Comparison of ENCODE assay signal across 19 cellular contexts in genomic region chr21:28543975-28544374, GRCh38.
"Had no signal": no experiment of that assay in that cellular context is flagged by ENCODE, and none has a peak within 500 bp of the region (broad histone marks: within the 10 kb centered on the region; RNA-seq: fewer than 3 reads in every experiment).

No MANE protein-coding gene starts in this region.

- H3K27ac ChIP-seq: epithelial cell of prostate, left lung, neural progenitor cell, testis, transverse colon had no signal

- H3K4me2 ChIP-seq: neural progenitor cell had no signal

- H3K9me3 ChIP-seq: left lung, testis, transverse colon had no signal

- DNase-seq: activated CD4-positive, alpha-beta T cell treated with anti-CD3 and anti-CD28 coated beads for 4 hours; activated CD4-positive, alpha-beta T cell treated with anti-CD3 and anti-CD28 coated beads, Interleukin-2, amount 50 U/mL, for 4 hours; activated effector memory CD4-positive, alpha-beta T cell treated with Interleukin-2 at 50 U/mL for 16 hours; activated naive CD4-positive, alpha-beta T cell treated with Interleukin-2 at 50 U/mL for 16 hours; anterior cingulate cortex; effector CD8-positive, alpha-beta T cell; kidney glomerular epithelial cell; left lung; mesendoderm; natural killer cell; occipital lobe; right cardiac atrium; stimulated activated CD4-positive, alpha-beta T cell treated with anti-CD3 and anti-CD28 coated beads, Interleukin-2, amount 100 ng/mL, for 48 hours; stimulated activated naive CD8-positive, alpha-beta T cell treated with anti-CD3 and anti-CD28 coated beads, Interleukin-15, Interleukin-2, amounts not matched to agents 100 U/mL and 50 U/mL, for 24 hours; testis; transverse colon had no signal

- H2AFZ ChIP-seq: neural progenitor cell had no signal

- H3K4me3 ChIP-seq: left lung, lung, neural progenitor cell, testis, transverse colon had no signal

- H3K4me1 ChIP-seq: left lung, neural progenitor cell, testis, transverse colon had no signal

- H3K27me3 ChIP-seq: left lung, neural progenitor cell, testis, transverse colon had no signal

- H3K36me3 ChIP-seq: left lung, neural progenitor cell, transverse colon had no signal

- ATAC-seq: left lung; natural killer cell; right cardiac atrium; stimulated activated naive CD8-positive, alpha-beta T cell treated with anti-CD3 and anti-CD28 coated beads, Interleukin-15, Interleukin-2, amounts not matched to agents 100 U/mL and 50 U/mL, for 24 hours had no signal
